In genomic region chr1:206558794-206559660, GRCh38 we compare ENCODE assay signal across 11 cellular contexts. TPM values are rescaled to one million over a fixed set of nuclear protein-coding genes. Genes with fewer than 3 reads are reported as not detected.
DNase-seq lines count a peak whose midpoint lies in the region; ATAC-seq, FAIRE-seq and TF ChIP-seq lines count a peak whose summit lies in the region.
"Had no signal": no experiment of that assay in that cellular context is flagged by ENCODE, and none has a peak within 500 bp of the region (broad histone marks: within the 10 kb centered on the region; RNA-seq: fewer than 3 reads in every experiment).

No MANE protein-coding gene starts in this region.

- H3K4me3 ChIP-seq in CD8-positive, alpha-beta memory T cell (ENCODE audit: low read length), result peak overlapping the region; percentile 99
- H3K4me3 ChIP-seq in MM.1S (ENCODE audit: low read length), result peak overlapping the region; percentile 94
- H3K4me3 ChIP-seq in K562, result peak overlapping the region; percentile 63
- no peak overlapping the region for H3K4me3 ChIP-seq in neural progenitor cell
- no peak overlapping the region for H3K4me3 ChIP-seq in A673 (ENCODE audit: low read depth, low read length, poor library complexity, severe bottlenecking)
- no peak overlapping the region for H3K4me3 ChIP-seq in GM23338
- H3K4me3 ChIP-seq: GM23248 had no signal

- TF ChIP-seq RAD21 in K562 (CRISPR knock-in tag; conservative IDR thresholded peaks at IDR 0.05 in 1 of 2, IDR thresholded peaks at IDR 0.05 in 1 of 2), result no peak

- no peak for FAIRE-seq in K562 (lab: Jason Lieb, UNC)

- POLR2A ChIA-PET in CD8-positive, alpha-beta memory T cell (lab: Charles Lee), result interaction anchor here (1.1 to 7.3 kb wide), 5 partner anchors 14 to 23 kb away, joined by 3 to 45 read pairs (median 10); no protein-coding TSS in a partner anchor
- POLR2A ChIA-PET in K562 (lab: Yijun Ruan, JAX), result interaction anchor here (0.5 to 3.7 kb wide), 9 partner anchors 7 to 437 kb away, joined by 3 to 24 read pairs (median 4); no protein-coding TSS in a partner anchor
- POLR2A ChIA-PET in A673 (lab: Charles Lee; ENCODE audit: low non-redundant PET), result no interaction called here

- TF ChIP-seq EP300 in K562 (IDR thresholded peaks at IDR 0.05; ENCODE audit: low read length), result no peak

- peaks cover 7 to 64% (median 9%) of the 10 kb centered on the region in 3 donors for H3K36me3 Mint-ChIP-seq in CD8-positive, alpha-beta memory T cell
- H3K36me3 Mint-ChIP-seq in neural progenitor cell (no peaks in the 10 kb centered on the region), GM23338 (ENCODE audit: low read depth) (no peaks in the 10 kb centered on the region)

- H3K79me2 ChIP-seq in MM.1S (ENCODE audit: low read length) (peaks cover 76% of the 10 kb centered on the region), K562 (ENCODE audit: control insufficient read depth, insufficient read depth, low read length) (peaks cover 56% of the 10 kb centered on the region), neural progenitor cell (ENCODE audit: low read depth) (no peaks in the 10 kb centered on the region), GM23338 (replicated peaks; ENCODE audit: insufficient read depth) (no peaks in the 10 kb centered on the region)

- no peak for TF ChIP-seq POLR2A in K562 (conservative IDR thresholded peaks at IDR 0.05)

- H3K9me2 ChIP-seq in MM.1S (replicated peaks; ENCODE audit: insufficient read depth, low read length), result no peaks in the 10 kb centered on the region
- no peaks in the 10 kb centered on the region for H3K9me2 ChIP-seq in GM23338 (ENCODE audit: insufficient read depth)

- H3K27me3 Mint-ChIP-seq in CD8-positive, alpha-beta memory T cell, result peaks cover 0 to 4% of the 10 kb centered on the region in 2 donors
- H3K27me3 Mint-ChIP-seq in neural progenitor cell (ENCODE audit: insufficient read depth, low read depth) (peaks cover 21% of the 10 kb centered on the region), GM23338 (ENCODE audit: insufficient read depth, low read depth, poor library complexity) (peaks cover 31% of the 10 kb centered on the region)

- H3K9me3 ChIP-seq in CD8-positive, alpha-beta memory T cell (ENCODE audit: low read length), result no peaks in the 10 kb centered on the region
- no peaks in the 10 kb centered on the region for H3K9me3 ChIP-seq in MM.1S (replicated peaks; ENCODE audit: insufficient read depth, low read length)
- no peaks in the 10 kb centered on the region for H3K9me3 ChIP-seq in K562 (replicated peaks; ENCODE audit: control insufficient read depth, insufficient read depth, low read depth, low read length)
- no peaks in the 10 kb centered on the region for H3K9me3 ChIP-seq in neural progenitor cell (ENCODE audit: low read depth)
- H3K9me3 ChIP-seq in A673 (ENCODE audit: low read depth, low read length, poor library complexity, severe bottlenecking), result no peaks in the 10 kb centered on the region

- intact Hi-C loops in K562 (cut with micrococcal nuclease), result no loop called here
- intact Hi-C loops in A673 (cut with micrococcal nuclease; ENCODE audit: unreplicated experiment), result no loop called here

- H3K27me3 ChIP-seq in CD8-positive, alpha-beta memory T cell (ENCODE audit: insufficient read depth, low read length, poor library complexity, severe bottlenecking), result no peaks in the 10 kb centered on the region
- H3K27me3 ChIP-seq in MM.1S (replicated peaks; ENCODE audit: insufficient read depth, low read length) (no peaks in the 10 kb centered on the region), K562 (ENCODE audit: control insufficient read depth in 2 of 2, insufficient read depth in 2 of 2, low read length in 2 of 2) (no peaks in the 10 kb centered on the region), neural progenitor cell (peaks cover 44% of the 10 kb centered on the region), A673 (replicated peaks; ENCODE audit: insufficient read depth, low read depth, low read length, poor library complexity) (no peaks in the 10 kb centered on the region), GM23338 (ENCODE audit: insufficient read depth) (peaks cover 31% of the 10 kb centered on the region)

- H3K4me3 Mint-ChIP-seq in CD8-positive, alpha-beta memory T cell, result peak overlapping the region; percentile 96 to 100 (median 98)
- H3K4me3 Mint-ChIP-seq in neural progenitor cell (no peak overlapping the region), GM23338 (no peak overlapping the region; the same call in 2 of the 3 replicates)

- whole genome bisulfite sequencing in K562 (ENCODE audit: insufficient coverage, low coverage, missing lambda C conversion rate), result 15% methylated on average over 6 of the region's 6 CpGs

- BruUV-seq in K562 (replicated peaks; lab: Mats Ljungman, UMichigan), result no TSS peak
- no TSS peak for BruUV-seq in A673 (replicated peaks; lab: Mats Ljungman, UMichigan)

- CTCF ChIA-PET in CD8-positive, alpha-beta memory T cell (lab: Charles Lee), result interaction anchor here (1.0 to 19.8 kb wide), 8 partner anchors 9 to 97 kb away, joined by 3 to 503 read pairs (median 4); no protein-coding TSS in a partner anchor
- CTCF ChIA-PET in K562 (lab: Yijun Ruan, JAX; ENCODE audit: low intra/inter-chr PET ratio) (interaction anchor here (0.7 kb wide), 1 partner anchor 14 kb away, joined by 3 read pairs; no protein-coding TSS in a partner anchor), A673 (lab: Charles Lee) (no interaction called here)

- H3K36me3 ChIP-seq in CD8-positive, alpha-beta memory T cell (ENCODE audit: insufficient read depth, low read length), result peaks cover 25% of the 10 kb centered on the region
- no peaks in the 10 kb centered on the region; the same call in 1 of the 2 replicates for H3K36me3 ChIP-seq in MM.1S (replicated peaks; ENCODE audit: insufficient read depth, low read length)
- peaks cover 30% of the 10 kb centered on the region for H3K36me3 ChIP-seq in K562 (ENCODE audit: control insufficient read depth, insufficient read depth, low read length)
- no peaks in the 10 kb centered on the region for H3K36me3 ChIP-seq in neural progenitor cell
- no peaks in the 10 kb centered on the region for H3K36me3 ChIP-seq in A673 (ENCODE audit: insufficient read depth, low read length, poor library complexity, severe bottlenecking)
- H3K36me3 ChIP-seq in GM23338 (ENCODE audit: insufficient read depth), result no peaks in the 10 kb centered on the region

- H3K9ac ChIP-seq in MM.1S (ENCODE audit: low read length) (peak overlapping the region; percentile 95), K562 (ENCODE audit: insufficient read depth in 1 of 2, low read depth in 2 of 2, low read length in 2 of 2) (peak overlapping the region; percentile 70 to 87), neural progenitor cell (no peak overlapping the region)
- H3K9ac ChIP-seq: GM23248 had no signal

- H3K4me2 ChIP-seq in MM.1S (ENCODE audit: low read depth, low read length), result peak overlapping the region; percentile 90
- H3K4me2 ChIP-seq in K562 (ENCODE audit: insufficient read depth, low read length), result peak overlapping the region; percentile 78
- peak overlapping the region; percentile 42 for H3K4me2 ChIP-seq in neural progenitor cell
- no peak overlapping the region for H3K4me2 ChIP-seq in GM23338

- DNase-seq in CD8-positive, alpha-beta memory T cell, result peak in 1 of 5 donors; percentile 56
- DNase-seq in MM.1S (peak; percentile 73), K562 (ENCODE audit: extremely low read depth in 1 of 4, low spot score in 3 of 4) (peak in 1 of 4 experiments; percentile 35), neural progenitor cell (ENCODE audit: low spot score) (no peak), hypothalamus (lab: John Stamatoyannopoulos, UW) (no peak), KBM-7 (no peak), A673 (ENCODE audit: low spot score) (no peak), GM23338 (ENCODE audit: low spot score) (no peak)
- DNase-seq: GM23248 had no signal

- in situ Hi-C loops in K562 (cut with MboI), result no loop called here
- in situ Hi-C loops in KBM-7 (cut with MboI; ENCODE audit: low pct_unique_long_range_greater_than_20kb, low sequenced_read_pairs), result no loop called here

- H3K27ac ChIP-seq in CD8-positive, alpha-beta memory T cell (ENCODE audit: low read depth, low read length), result peak overlapping the region; percentile 92
- peak overlapping the region; percentile 89 for H3K27ac ChIP-seq in MM.1S (ENCODE audit: low read length)
- H3K27ac ChIP-seq in K562 (ENCODE audit: extremely low read depth, low read depth, low read length), result peak overlapping the region; percentile 81
- H3K27ac ChIP-seq in neural progenitor cell, result no peak overlapping the region
- H3K27ac ChIP-seq in A673 (ENCODE audit: low read depth, low read length, poor library complexity, severe bottlenecking), result no peak overlapping the region
- no peak overlapping the region for H3K27ac ChIP-seq in GM23338 (ENCODE audit: low read depth)
- H3K27ac ChIP-seq: GM23248 had no signal

- peaks cover 72% of the 10 kb centered on the region for H3K4me1 ChIP-seq in CD8-positive, alpha-beta memory T cell (ENCODE audit: insufficient read depth, low read length)
- H3K4me1 ChIP-seq in MM.1S (ENCODE audit: low read length), result peaks cover 63% of the 10 kb centered on the region
- H3K4me1 ChIP-seq in K562 (replicated peaks in 1 of 2; ENCODE audit: control insufficient read depth in 2 of 2, insufficient read depth in 2 of 2, low read length in 2 of 2), result peaks cover 38 to 74% of the 10 kb centered on the region in 2 experiments
- peaks cover 38% of the 10 kb centered on the region for H3K4me1 ChIP-seq in neural progenitor cell
- peaks cover 3% of the 10 kb centered on the region for H3K4me1 ChIP-seq in A673 (ENCODE audit: insufficient read depth, low read length, poor library complexity, severe bottlenecking)
- H3K4me1 ChIP-seq in GM23338 (ENCODE audit: insufficient read depth), result peaks cover 13% of the 10 kb centered on the region

- TF ChIP-seq CTCF in MM.1S (IDR thresholded peaks at IDR 0.05; ENCODE audit: low read length), result no peak
- TF ChIP-seq CTCF in K562 (IDR thresholded peaks at IDR 0.05 in 2 of 3, conservative IDR thresholded peaks at IDR 0.05 in 1 of 3; ENCODE audit: insufficient read depth in 2 of 3, low read depth in 1 of 3, low read length in 3 of 3), result no peak
- no peak for TF ChIP-seq CTCF in neural progenitor cell (IDR thresholded peaks at IDR 0.05)
- TF ChIP-seq CTCF in A673 (conservative IDR thresholded peaks at IDR 0.05; ENCODE audit: low read depth, low read length), result no peak
- no peak for TF ChIP-seq CTCF in GM23338 (conservative IDR thresholded peaks at IDR 0.05; ENCODE audit: low read depth in 2 of 2)

- H4K20me1 ChIP-seq in MM.1S (ENCODE audit: insufficient read depth, low read length) (no peaks in the 10 kb centered on the region), K562 (replicated peaks; ENCODE audit: control insufficient read depth, insufficient read depth, low read length) (no peaks in the 10 kb centered on the region), neural progenitor cell (ENCODE audit: low read depth) (no peaks in the 10 kb centered on the region), GM23338 (replicated peaks; ENCODE audit: insufficient read depth) (no peaks in the 10 kb centered on the region; the same call in 1 of the 2 replicates)

- ATAC-seq in K562 (no peak), GM23338 (no peak)
- ATAC-seq: esophagus mucosa, Panc1 had no signal

- H3F3A ChIP-seq in MM.1S (ENCODE audit: insufficient read depth, low read length) (peaks cover 92% of the 10 kb centered on the region), neural progenitor cell (ENCODE audit: low read depth) (peaks cover 23% of the 10 kb centered on the region), GM23338 (replicated peaks; ENCODE audit: low read depth) (0 out of 2 replicates have a peak, but pooled peaks cover 2% of the 10 kb centered on the region)

- peaks cover 75 to 81% (median 77%) of the 10 kb centered on the region in 3 donors for H3K4me1 Mint-ChIP-seq in CD8-positive, alpha-beta memory T cell
- H3K4me1 Mint-ChIP-seq in neural progenitor cell (peaks cover 39% of the 10 kb centered on the region), GM23338 (peaks cover 39% of the 10 kb centered on the region)

- H3K27ac Mint-ChIP-seq in CD8-positive, alpha-beta memory T cell, result peak overlapping the region; percentile 89 to 99 (median 95)
- H3K27ac Mint-ChIP-seq in neural progenitor cell, result no peak overlapping the region
- no peak overlapping the region for H3K27ac Mint-ChIP-seq in GM23338

- H2AFZ ChIP-seq in MM.1S (ENCODE audit: low read length) (no peak overlapping the region), K562 (ENCODE audit: low read depth, low read length) (peak overlapping the region; percentile 72), neural progenitor cell (replicated peaks) (no peak overlapping the region), GM23338 (no peak overlapping the region)
- H2AFZ ChIP-seq: GM23248 had no signal

- H3K9me3 Mint-ChIP-seq in CD8-positive, alpha-beta memory T cell, result no peaks in the 10 kb centered on the region
- H3K9me3 Mint-ChIP-seq in neural progenitor cell, result no peaks in the 10 kb centered on the region
- no peaks in the 10 kb centered on the region for H3K9me3 Mint-ChIP-seq in GM23338

- no peaks in the 10 kb centered on the region for H3K9me1 ChIP-seq in K562 (ENCODE audit: control insufficient read depth, insufficient read depth, low read length)

RNA-seq across cellular contexts. Expression of gene RASSF5, which starts 51.7 kb away (rescaled TPM):
- total RNA-seq in CD8-positive, alpha-beta memory T cell, result 100 to 1,000 TPM; 163 to 165 TPM
- polyA plus RNA-seq in CD8-positive, alpha-beta memory T cell, result 329 TPM
- 17.2 and 26.4 TPM in 2 replicates for total RNA-seq in K562 (2011; cell fraction: chromatin; rRNA removed; ENCODE audit: low replicate concordance)
- 14.7 and 19.2 TPM in 2 replicates for total RNA-seq in K562 (2011; cell fraction: nucleolus; rRNA removed)
- 15.8 and 17.7 TPM in 2 replicates for total RNA-seq in K562 (2011; cell fraction: nucleoplasm; rRNA removed)
- total RNA-seq in K562 (2014; rRNA removed) (25.2 and 32.1 TPM in 2 replicates), K562 (2014; rRNA removed; fragmentation: Illumina TruSeq; extraction: Trizol) (20.3 and 21.7 TPM in 2 replicates), K562 (2015; rRNA removed; fragmentation: Illumina TruSeq; extraction: Trizol) (26.7 and 28.5 TPM in 2 replicates), K562 (2021) (35.2 and 38.1 TPM in 2 replicates), neural progenitor cell (ENCODE audit: low replicate concordance) (0.19 and 0.43 TPM in 2 replicates), A673 (2021) (0.75 and 1.3 TPM in 2 replicates)
- polyA plus RNA-seq in K562 (2011; rRNA removed) (20.8 and 42.4 TPM in 2 replicates), K562 (2014; fragmentation: Illumina TruSeq; extraction: Trizol) (36.1 and 41.0 TPM in 2 replicates), K562 (2014; fragmentation: Nextera tagmentation; extraction: Ambion mirVana) (1 to 10 TPM; 6.1 to 6.9 TPM), K562 (2014; rRNA removed) (27.4 and 27.9 TPM in 2 replicates), GM23338 (2016; fragmentation: Nextera tagmentation; extraction: Ambion mirVana) (0.48 and 0.57 TPM in 2 replicates)
- 24.2 and 36.3 TPM in 2 replicates for polyA plus RNA-seq in K562 (2011; cell fraction: cytosol; rRNA removed)
- 58.6 and 70.3 TPM in 2 replicates for polyA plus RNA-seq in K562 (2011; cell fraction: nucleus; rRNA removed)
- polyA plus RNA-seq in K562 (2012), result 33.6 and 70.4 TPM in 2 replicates
- 24.4 and 42.9 TPM in 2 replicates for polyA minus RNA-seq in K562 (2011; rRNA and poly(A)+ RNA removed)
- 19.2 and 30.5 TPM in 2 replicates for polyA minus RNA-seq in K562 (2011; cell fraction: cytosol; rRNA and poly(A)+ RNA removed)
- polyA minus RNA-seq in K562 (2011; cell fraction: nucleus; rRNA and poly(A)+ RNA removed), result 23.4 and 57.9 TPM in 2 replicates
- 3.1 and 4.4 TPM in 2 replicates for total RNA-seq in GM23338 (2014; rRNA removed; shearing (Covaris generic))

RNA-seq across cellular contexts. Expression of gene EIF2D, which starts 53.2 kb away (rescaled TPM):
- 10 to 100 TPM; 82.7 to 88.7 TPM for total RNA-seq in CD8-positive, alpha-beta memory T cell
- polyA plus RNA-seq in CD8-positive, alpha-beta memory T cell, result 35.3 TPM
- 150 and 157 TPM in 2 replicates for total RNA-seq in K562 (2011; cell fraction: chromatin; rRNA removed; ENCODE audit: low replicate concordance)
- total RNA-seq in K562 (2011; cell fraction: nucleolus; rRNA removed), result 80.9 and 87.9 TPM in 2 replicates
- total RNA-seq in K562 (2011; cell fraction: nucleoplasm; rRNA removed), result 121 and 150 TPM in 2 replicates
- 85.9 and 106 TPM in 2 replicates for total RNA-seq in K562 (2014; rRNA removed)
- total RNA-seq in K562 (2014; rRNA removed; fragmentation: Illumina TruSeq; extraction: Trizol), result 92.7 and 93.9 TPM in 2 replicates
- total RNA-seq in K562 (2015; rRNA removed; fragmentation: Illumina TruSeq; extraction: Trizol), result 85.1 and 86.5 TPM in 2 replicates
- total RNA-seq in K562 (2021), result 81.1 and 82.1 TPM in 2 replicates
- polyA plus RNA-seq in K562 (2011; rRNA removed), result 138 and 152 TPM in 2 replicates
- polyA plus RNA-seq in K562 (2011; cell fraction: cytosol; rRNA removed), result 91.2 and 121 TPM in 2 replicates
- 209 and 264 TPM in 2 replicates for polyA plus RNA-seq in K562 (2011; cell fraction: nucleus; rRNA removed)
- polyA plus RNA-seq in K562 (2012), result 76.3 and 124 TPM in 2 replicates
- polyA plus RNA-seq in K562 (2014; fragmentation: Illumina TruSeq; extraction: Trizol), result 111 and 128 TPM in 2 replicates
- polyA plus RNA-seq in K562 (2014; fragmentation: Nextera tagmentation; extraction: Ambion mirVana), result 100 to 1,000 TPM in 1 of 2 experiments, 10 to 100 TPM in 1; 86.9 to 130 TPM
- polyA plus RNA-seq in K562 (2014; rRNA removed), result 113 and 131 TPM in 2 replicates
- 109 and 116 TPM in 2 replicates for polyA minus RNA-seq in K562 (2011; rRNA and poly(A)+ RNA removed)
- polyA minus RNA-seq in K562 (2011; cell fraction: cytosol; rRNA and poly(A)+ RNA removed), result 50.0 and 50.6 TPM in 2 replicates
- polyA minus RNA-seq in K562 (2011; cell fraction: nucleus; rRNA and poly(A)+ RNA removed), result 51.2 and 78.6 TPM in 2 replicates
- 45.2 and 47.5 TPM in 2 replicates for total RNA-seq in neural progenitor cell (ENCODE audit: low replicate concordance)
- 32.6 and 32.7 TPM in 2 replicates for total RNA-seq in A673 (2021)
- 26.0 and 34.8 TPM in 2 replicates for total RNA-seq in GM23338 (2014; rRNA removed; shearing (Covaris generic))
- 18.7 and 25.1 TPM in 2 replicates for polyA plus RNA-seq in GM23338 (2016; fragmentation: Nextera tagmentation; extraction: Ambion mirVana)

Comparison
In these comparisons a context has a peak if more than half of its experiments do, and no peak if none do; other contexts are left out.
1. H3K27ac ChIP-seq: peak in CD8-positive, alpha-beta memory T cell (single experiment), MM.1S (single experiment) and K562 (single experiment); none in neural progenitor cell (single experiment), A673 (single experiment) and GM23338 (single experiment).
2. H3K4me3 ChIP-seq: peak in CD8-positive, alpha-beta memory T cell (single experiment), MM.1S (single experiment) and K562 (single experiment); none in neural progenitor cell (single experiment), A673 (single experiment) and GM23338 (single experiment).
3. H3K27ac Mint-ChIP-seq: peak in CD8-positive, alpha-beta memory T cell (8 of 8); none in neural progenitor cell (single experiment) and GM23338 (single experiment).
4. H3K4me3 Mint-ChIP-seq: peak in CD8-positive, alpha-beta memory T cell (7 of 7); none in neural progenitor cell (single experiment) and GM23338 (single experiment).
5. RNA of gene RASSF5, which starts 51.7 kb away (total RNA-seq): 163 to 165 TPM in CD8-positive, alpha-beta memory T cell; 14.7 to 38.1 TPM in K562, 3.1 to 4.4 TPM in GM23338, 0.75 to 1.3 TPM in A673 and 0.19 to 0.43 TPM in neural progenitor cell; every median in the first group is over 4 times any median in the second.